In genomic region chrX:154505726-154506125, GRCh38 we compare ENCODE assay signal across 18 cellular contexts. TPM values are rescaled to one million over a fixed set of nuclear protein-coding genes. Genes with fewer than 3 reads are reported as not detected.
DNase-seq lines count a peak whose midpoint lies in the region; ATAC-seq, FAIRE-seq and TF ChIP-seq lines count a peak whose summit lies in the region.
"Had no signal": no experiment of that assay in that cellular context is flagged by ENCODE, and none has a peak within 500 bp of the region (broad histone marks: within the 10 kb centered on the region; RNA-seq: fewer than 3 reads in every experiment).

No MANE protein-coding gene starts in this region.

- intact Hi-C loops in left lung (cut with DNase I), result no loop called here

- DNase-seq in ELF-1 (ENCODE audit: low read depth, low spot score) (peak; percentile 56), MG63 (peak; percentile 14), bronchial epithelial cell (ENCODE audit: low read depth) (peak; percentile 67), left lung (no peak), DMS114 treated with DMSO at 0.1 percent for 48 hours (lab: John Stamatoyannopoulos, UW; ENCODE audit: unreplicated experiment) (no peak)
- DNase-seq in activated T-cell treated with anti-CD3 and anti-CD28 coated beads, Interleukin-2, amount 50 U/mL, for 48 hours, result no peak
- DNase-seq in activated CD4-positive, alpha-beta T cell treated with anti-CD3 and anti-CD28 coated beads for 4 hours, result no peak
- DNase-seq: colonic mucosa, DMS79 treated with DMSO at 0.1 percent for 48 hours, NCI-H1436, NCI-H524, RPMI8226, T-helper 17 cell, thyroid gland had no signal

- peaks cover 3% of the 10 kb centered on the region for H3K36me3 ChIP-seq in MG63
- H3K36me3 ChIP-seq in bronchial epithelial cell (ENCODE audit: control insufficient read depth, insufficient read depth, low read length), result peaks cover 3% of the 10 kb centered on the region
- H3K36me3 ChIP-seq in left lung, result peaks cover 0 to 29% of the 10 kb centered on the region in 2 donors
- H3K36me3 ChIP-seq: colonic mucosa had no signal

- H3K9me3 ChIP-seq in MG63 (no peaks in the 10 kb centered on the region), left lung (no peaks in the 10 kb centered on the region)
- H3K9me3 ChIP-seq: colonic mucosa, thyroid gland had no signal

- no peak overlapping the region for H3K27ac ChIP-seq in left lung
- H3K27ac ChIP-seq: BLaER1 treated with 17β-estradiol and CSF1 and Interleukin-3, amounts not matched to agents 10 nM and 100 nM; colonic mucosa; esophagus muscularis mucosa; thyroid gland had no signal

- TF ChIP-seq CTCF in bronchial epithelial cell (IDR thresholded peaks at IDR 0.05; ENCODE audit: insufficient read depth, low read length, severe bottlenecking), result no peak
- TF ChIP-seq CTCF in left lung (IDR thresholded peaks at IDR 0.05), result no peak

- FAIRE-seq in bronchial epithelial cell (lab: Jason Lieb, UNC), result no peak
- FAIRE-seq: GM12878 had no signal

- H3K4me3 ChIP-seq in MG63, result no peak overlapping the region
- H3K4me3 ChIP-seq in bronchial epithelial cell (ENCODE audit: low read depth, low read length), result no peak overlapping the region
- H3K4me3 ChIP-seq in left lung, result no peak overlapping the region
- H3K4me3 ChIP-seq: BLaER1 treated with 17β-estradiol and CSF1 and Interleukin-3, amounts not matched to agents 10 nM and 100 nM; colonic mucosa; esophagus muscularis mucosa; GM12878; thyroid gland had no signal

- ATAC-seq in left lung, result peak; percentile 30
- ATAC-seq in HG03520 (IDR thresholded peaks at IDR 0.05; ENCODE audit: unreplicated experiment), result no peak
- ATAC-seq: GM12878, T-helper 17 cell had no signal

- no peaks in the 10 kb centered on the region for H3K4me1 ChIP-seq in left lung
- H3K4me1 ChIP-seq: BLaER1 treated with 17β-estradiol and CSF1 and Interleukin-3, amounts not matched to agents 10 nM and 100 nM; colonic mucosa; esophagus muscularis mucosa; thyroid gland had no signal

- H3K27me3 ChIP-seq in MG63 (no peaks in the 10 kb centered on the region), bronchial epithelial cell (ENCODE audit: control insufficient read depth, insufficient read depth, low read length) (no peaks in the 10 kb centered on the region), left lung (no peaks in the 10 kb centered on the region)
- H3K27me3 ChIP-seq: colonic mucosa, esophagus muscularis mucosa, thyroid gland had no signal

RNA-seq across cellular contexts. Expression of gene FAM3A, which starts 10.3 kb away (rescaled TPM):
- total RNA-seq in MG63 (2014; rRNA removed; shearing (Covaris generic); ENCODE audit: low replicate concordance), result 22.3 and 48.2 TPM in 2 replicates
- 33.2 and 36.6 TPM in 2 replicates for total RNA-seq in bronchial epithelial cell
- total RNA-seq in left lung, result 10 to 100 TPM; 35.3 to 43.6 TPM

RNA-seq across cellular contexts. Expression of gene SLC10A3, which starts 15.3 kb away (rescaled TPM):
- 5.1 and 15.2 TPM in 2 replicates for total RNA-seq in MG63 (2014; rRNA removed; shearing (Covaris generic); ENCODE audit: low replicate concordance)
- 7.4 and 13.4 TPM in 2 replicates for total RNA-seq in bronchial epithelial cell
- total RNA-seq in left lung, result 10 to 100 TPM; 25.1 to 26.8 TPM

RNA-seq across cellular contexts. Expression of gene UBL4A, which starts 19.3 kb away (rescaled TPM):
- total RNA-seq in MG63 (2014; rRNA removed; shearing (Covaris generic); ENCODE audit: low replicate concordance), result 51.9 and 101 TPM in 2 replicates
- total RNA-seq in bronchial epithelial cell, result 36.6 and 59.2 TPM in 2 replicates
- 10 to 100 TPM; 33.4 to 37.9 TPM for total RNA-seq in left lung

RNA-seq across cellular contexts. Expression of gene LAGE3, which starts 26.6 kb away (rescaled TPM):
- 20.5 and 25.7 TPM in 2 replicates for total RNA-seq in MG63 (2014; rRNA removed; shearing (Covaris generic); ENCODE audit: low replicate concordance)
- total RNA-seq in bronchial epithelial cell, result 7.2 and 14.7 TPM in 2 replicates
- total RNA-seq in left lung, result 10 to 100 TPM; 20.9 to 21.0 TPM

RNA-seq across cellular contexts. Expression of gene G6PD, which starts 40.9 kb away (rescaled TPM):
- 50.4 and 61.8 TPM in 2 replicates for total RNA-seq in MG63 (2014; rRNA removed; shearing (Covaris generic); ENCODE audit: low replicate concordance)
- total RNA-seq in bronchial epithelial cell (17.4 and 20.0 TPM in 2 replicates), left lung (100 to 1,000 TPM in 1 of 2 donors, 10 to 100 TPM in 1; 66.8 to 109 TPM)

Comparison
In these comparisons a context has a peak if more than half of its experiments do, and no peak if none do; other contexts are left out.
1. DNase-seq: peak in ELF-1 (single experiment), MG63 (single experiment) and bronchial epithelial cell (single experiment); none in left lung (0 of 2), DMS114 treated with DMSO at 0.1 percent for 48 hours (single experiment), activated T-cell treated with anti-CD3 and anti-CD28 coated beads, Interleukin-2, amount 50 U/mL, for 48 hours (0 of 2) and activated CD4-positive, alpha-beta T cell treated with anti-CD3 and anti-CD28 coated beads for 4 hours (0 of 2).